Comparison of ENCODE assay signal across 18 cellular contexts in the genomic region with DNA sequence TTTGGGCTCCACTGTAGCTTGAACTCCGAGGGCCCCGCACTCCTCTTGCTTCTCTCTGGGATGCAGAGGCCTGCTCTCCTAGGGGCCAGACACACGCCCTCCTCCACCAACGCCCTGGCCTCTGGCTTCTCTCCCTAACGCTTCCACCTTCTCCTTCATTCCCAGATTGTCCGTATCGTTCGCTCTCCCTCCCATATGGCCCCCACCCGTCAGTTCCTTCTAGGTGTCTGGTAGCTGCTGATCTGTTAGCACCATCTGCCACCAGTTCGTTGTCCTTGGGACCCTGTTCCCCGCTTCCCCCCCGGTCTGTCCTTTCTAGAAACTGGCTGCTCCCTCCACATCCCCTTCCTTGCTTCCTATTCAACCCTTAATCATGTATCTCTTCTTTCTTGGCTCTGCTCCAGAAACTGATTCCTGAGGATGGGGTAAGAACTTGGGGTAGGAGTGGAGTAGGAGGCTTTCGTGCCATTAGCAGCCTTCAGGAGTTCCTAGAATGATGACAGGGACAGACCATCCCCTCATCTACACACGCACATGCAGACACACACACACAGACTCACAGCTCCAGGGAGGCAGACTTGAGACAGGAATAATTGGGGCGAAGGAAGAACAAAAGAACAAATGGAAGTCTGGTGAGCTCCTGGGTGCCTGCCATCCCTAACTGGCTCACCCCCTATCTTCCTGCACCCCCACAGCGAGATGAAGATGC. TPM values are rescaled to one million over a fixed set of nuclear protein-coding genes. Genes with fewer than 3 reads are reported as not detected.
DNase-seq lines count a peak whose midpoint lies in the region; FAIRE-seq and TF ChIP-seq lines count a peak whose summit lies in the region.
"Had no signal": no experiment of that assay in that cellular context is flagged by ENCODE, and none has a peak within 500 bp of the region (broad histone marks: within the 10 kb centered on the region; RNA-seq: fewer than 3 reads in every experiment).

No MANE protein-coding gene starts in this region.

- H3K18ac ChIP-seq in H1 (ENCODE audit: extremely low read depth, low read length) (no peak overlapping the region), mesenchymal stem cell (ENCODE audit: low read depth in 1 of 2, low read length in 2 of 2) (no peak overlapping the region)

- peaks cover 20% of the 10 kb centered on the region for H3K23me2 ChIP-seq in H1 (ENCODE audit: low read depth, low read length)

- H2BK20ac ChIP-seq in H1 (ENCODE audit: low read length) = no peak overlapping the region

- no peak for TF ChIP-seq RAD21 in H1 (IDR thresholded peaks at IDR 0.05 in 1 of 2, conservative IDR thresholded peaks at IDR 0.05 in 1 of 2; ENCODE audit: low read depth in 2 of 2, low read length in 2 of 2)

- H2AK5ac ChIP-seq in H1 (ENCODE audit: low read depth, low read length) (no peak overlapping the region), mesenchymal stem cell (ENCODE audit: low read length, severe bottlenecking) (no peak overlapping the region)

- peaks cover 21% of the 10 kb centered on the region for H3K36me3 Mint-ChIP-seq in neural progenitor cell

- H2BK5ac ChIP-seq in H1 (ENCODE audit: low read depth, low read length) (no peak overlapping the region), mesenchymal stem cell (ENCODE audit: low read depth, low read length, poor library complexity, severe bottlenecking) (no peak overlapping the region)

- peak overlapping the region; percentile 61 for H3K4me3 Mint-ChIP-seq in neural progenitor cell
- H3K4me3 Mint-ChIP-seq: activated CD4-positive, alpha-beta T cell treated with anti-CD3 and anti-CD28 coated beads, Interleukin-2, amount 10 ng/mL, durations not matched to agents 7 days and 5 days; T-helper 17 cell had no signal

- H4K8ac ChIP-seq in H1 (ENCODE audit: extremely low read depth, insufficient read depth, low read length) (no peak overlapping the region), mesenchymal stem cell (ENCODE audit: low read length) (no peak overlapping the region)

- H3K4me1 Mint-ChIP-seq in neural progenitor cell = peaks cover 45% of the 10 kb centered on the region

- H2BK15ac ChIP-seq in H1 (ENCODE audit: low read length) = peak overlapping the region; percentile 62; the same call in 1 of the 2 replicates
- H2BK15ac ChIP-seq in mesenchymal stem cell (ENCODE audit: low read depth, poor library complexity, severe bottlenecking) = no peak overlapping the region

- 91% methylated on average over 16 of the region's 16 CpGs; no CpG with 5 or more reads in 1 of the 2 experiments for WGBS in H1 (ENCODE audit: extremely low coverage in 1 of 2, insufficient coverage in 1 of 2, insufficient read length in 1 of 2, insufficient replicate concordance in 2 of 2, low coverage in 1 of 2, low lambda C conversion rate in 2 of 2, missing lambda C conversion rate in 1 of 2), 2 experiments
- 79 to 83% methylated on average over 15 to 16 of the region's 16 CpGs for WGBS in thyroid gland, 2 donors
- WGBS in mesenchymal stem cell = 84% methylated on average over 13 of the region's 16 CpGs

- H3K27me3 Mint-ChIP-seq in neural progenitor cell (ENCODE audit: insufficient read depth, low read depth) = peaks cover 12% of the 10 kb centered on the region

- H3K79me2 ChIP-seq in H1 (ENCODE audit: control insufficient read depth in 1 of 2, insufficient read depth in 2 of 2, low read length in 2 of 2) (no peaks in the 10 kb centered on the region), neural progenitor cell (ENCODE audit: low read depth) (no peaks in the 10 kb centered on the region)

- H3K4me2 ChIP-seq in H1 (ENCODE audit: insufficient read depth in 1 of 2, low read depth in 2 of 2, low read length in 2 of 2) (no peak overlapping the region), neural progenitor cell (no peak overlapping the region), mesenchymal stem cell (ENCODE audit: low read length, poor library complexity, severe bottlenecking) (no peak overlapping the region)

- H3K23ac ChIP-seq in H1 (ENCODE audit: insufficient read length) = no peak overlapping the region
- H3K23ac ChIP-seq in mesenchymal stem cell (ENCODE audit: low read length in 2 of 2) = no peak overlapping the region

- H3K14ac ChIP-seq in H1 (ENCODE audit: insufficient read length) = no peak overlapping the region
- H3K14ac ChIP-seq in mesenchymal stem cell (ENCODE audit: low read length in 2 of 2) = no peak overlapping the region

- no peak overlapping the region for H3K27ac Mint-ChIP-seq in neural progenitor cell
- H3K27ac Mint-ChIP-seq: activated CD4-positive, alpha-beta T cell treated with anti-CD3 and anti-CD28 coated beads, Interleukin-2, amount 10 ng/mL, durations not matched to agents 7 days and 5 days; activated T-helper 2 cell treated with anti-CD3 and anti-CD28 coated beads, Interferon-gamma antibody, Interleukin-2, Interleukin-4, amounts not matched to agents 10 μg/mL and 5 μg/mL and 100 μg/mL, durations not matched to agents 14 hours and 24 hours and 36 hours; T-helper 17 cell had no signal

- no peak overlapping the region for H3K4ac ChIP-seq in H1 (replicated peaks; ENCODE audit: insufficient read length, low read depth, low read length)
- H3K4ac ChIP-seq in mesenchymal stem cell (ENCODE audit: low read depth in 1 of 2, low read length in 2 of 2) = no peak overlapping the region

- no peak overlapping the region for H3K27ac ChIP-seq in H1 (ENCODE audit: low read depth, low read length)
- H3K27ac ChIP-seq in neural progenitor cell = no peak overlapping the region
- H3K27ac ChIP-seq in thyroid gland = no peak overlapping the region
- no peak overlapping the region for H3K27ac ChIP-seq in mesenchymal stem cell (ENCODE audit: low read length, poor library complexity, severe bottlenecking)
- H3K27ac ChIP-seq: psoas muscle, transverse colon had no signal

- DNase-seq in EL (peak; percentile 29), NCI-H524 (lab: John Stamatoyannopoulos, UW) (peak; percentile 19 to 55), H1 (ENCODE audit: low read depth in 1 of 2, low spot score in 2 of 2) (no peak), neural progenitor cell (ENCODE audit: low spot score) (no peak), thyroid gland (no peak), mesenchymal stem cell (no peak)
- DNase-seq in activated T-cell treated with anti-CD3 and anti-CD28 coated beads, Interleukin-2, amount 50 U/mL, for 1 hour = no peak
- DNase-seq: activated CD4-positive, alpha-beta T cell treated with anti-CD3 and anti-CD28 coated beads, Interleukin-2, amount 10 ng/mL, durations not matched to agents 7 days and 5 days; midbrain; NK-92 treated with Interleukin-12 subunit alpha and Interleukin-12 subunit beta, amount 100 ng/mL, for 24 hours; psoas muscle; small intestine; stimulated activated naive CD8-positive, alpha-beta T cell treated with anti-CD3 and anti-CD28 coated beads, Interleukin-15, Interleukin-2, amounts not matched to agents 100 U/mL and 50 U/mL, for 24 hours; T-helper 17 cell; transverse colon had no signal

- H3K36me3 ChIP-seq in H1 (ENCODE audit: control insufficient read depth in 2 of 4, insufficient read depth in 4 of 4, low read length in 3 of 4) (no peaks in the 10 kb centered on the region; a peak in 2 of 8 replicates), neural progenitor cell (no peaks in the 10 kb centered on the region), thyroid gland (no peaks in the 10 kb centered on the region), mesenchymal stem cell (ENCODE audit: control insufficient read depth in 1 of 2, insufficient read depth in 2 of 2, low read depth in 1 of 2, low read length in 2 of 2) (no peaks in the 10 kb centered on the region)
- H3K36me3 ChIP-seq: transverse colon had no signal

- H3K27me3 ChIP-seq in H1 (replicated peaks in 1 of 4; ENCODE audit: control insufficient read depth in 3 of 4, extremely low read depth in 1 of 4, insufficient read depth in 3 of 4, low read length in 3 of 4) = peaks cover 0 to 13% (median 4%) of the 10 kb centered on the region in 4 experiments; a peak in 4 of 7 replicates
- peaks cover 32% of the 10 kb centered on the region for H3K27me3 ChIP-seq in neural progenitor cell
- H3K27me3 ChIP-seq in thyroid gland = no peaks in the 10 kb centered on the region
- peaks cover 59 to 65% of the 10 kb centered on the region in 2 experiments for H3K27me3 ChIP-seq in mesenchymal stem cell (ENCODE audit: control insufficient read depth in 1 of 2, insufficient read depth in 1 of 2, low read length in 2 of 2)

- H3K79me1 ChIP-seq in H1 (ENCODE audit: low read depth, low read length) = no peaks in the 10 kb centered on the region
- no peaks in the 10 kb centered on the region for H3K79me1 ChIP-seq in mesenchymal stem cell (replicated peaks; ENCODE audit: low read length, poor library complexity, severe bottlenecking)

- CTCF ChIA-PET in H1 (lab: Charles Lee; ENCODE audit: partially characterized antibody) = interaction anchor here (0.6 to 18.2 kb wide), 4 partner anchors 17 to 37 kb away, joined by 4 to 211 read pairs (median 105); partner anchors contain the start of genes SHBG, TP53 and WRAP53

- no peak for TF ChIP-seq EP300 in H1 (IDR thresholded peaks at IDR 0.05; ENCODE audit: borderline replicate concordance in 1 of 2, low read depth in 2 of 2, low read length in 2 of 2)

- H3F3A ChIP-seq in neural progenitor cell (ENCODE audit: low read depth) = peaks cover 44% of the 10 kb centered on the region

- H2BK120ac ChIP-seq in H1 (replicated peaks; ENCODE audit: low read depth, low read length) (no peak overlapping the region), mesenchymal stem cell (ENCODE audit: low read depth, low read length) (no peak overlapping the region)

- TF ChIP-seq POLR2A in H1 (IDR thresholded peaks at IDR 0.05; ENCODE audit: control extremely low read depth in 1 of 2, low read depth in 2 of 2, low read length in 2 of 2) (no peak), thyroid gland (IDR thresholded peaks at IDR 0.05) (no peak)

- no peak for TF ChIP-seq CTCF in H1 (IDR thresholded peaks at IDR 0.05; ENCODE audit: control extremely low read depth in 1 of 3, insufficient read depth in 1 of 3, low read depth in 1 of 3, low read length in 3 of 3)
- no peak for TF ChIP-seq CTCF in neural progenitor cell (IDR thresholded peaks at IDR 0.05)
- TF ChIP-seq CTCF in thyroid gland (IDR thresholded peaks at IDR 0.05) = no peak

- H4K20me1 ChIP-seq in H1 (replicated peaks in 1 of 2; ENCODE audit: control insufficient read depth in 1 of 2, insufficient read depth in 2 of 2, low read length in 2 of 2) (peaks cover 0 to 2% of the 10 kb centered on the region in 2 experiments), neural progenitor cell (ENCODE audit: low read depth) (no peaks in the 10 kb centered on the region)

- H3K4me1 ChIP-seq in H1 (replicated peaks in 1 of 4; ENCODE audit: control insufficient read depth in 3 of 4, insufficient read depth in 4 of 4, low read length in 3 of 4) (peaks cover 10 to 21% (median 15%) of the 10 kb centered on the region in 4 experiments), neural progenitor cell (peaks cover 8% of the 10 kb centered on the region), thyroid gland (peaks cover 17 to 18% of the 10 kb centered on the region in 2 donors), mesenchymal stem cell (ENCODE audit: control insufficient read depth, insufficient read depth, low read depth, low read length) (peaks cover 21% of the 10 kb centered on the region)

- H3K4me3 ChIP-seq in H1 (ENCODE audit: extremely low read depth in 1 of 4, insufficient read depth in 2 of 4, low read depth in 3 of 4, low read length in 4 of 4) (no peak overlapping the region), neural progenitor cell (no peak overlapping the region), thyroid gland (replicated peaks in 1 of 3) (no peak overlapping the region), mesenchymal stem cell (ENCODE audit: insufficient read depth in 1 of 2, low read depth in 1 of 2, low read length in 2 of 2) (no peak overlapping the region)
- H3K4me3 ChIP-seq: psoas muscle, transverse colon had no signal

- no peak for FAIRE-seq in H1 (lab: Jason Lieb, UNC)
- FAIRE-seq: RCC 7860, small intestine had no signal

- no peaks in the 10 kb centered on the region for H3K9me3 Mint-ChIP-seq in neural progenitor cell
- H3K9me3 Mint-ChIP-seq: activated CD4-positive, alpha-beta T cell treated with anti-CD3 and anti-CD28 coated beads, Interleukin-2, amount 10 ng/mL, durations not matched to agents 7 days and 5 days; activated T-helper 2 cell treated with anti-CD3 and anti-CD28 coated beads, Interferon-gamma antibody, Interleukin-2, Interleukin-4, amounts not matched to agents 10 μg/mL and 5 μg/mL and 100 μg/mL, durations not matched to agents 14 hours and 24 hours and 36 hours had no signal

- H3K9me3 ChIP-seq in H1 (ENCODE audit: insufficient read depth in 2 of 2, low read depth in 1 of 2, low read length in 1 of 2) (no peaks in the 10 kb centered on the region), neural progenitor cell (ENCODE audit: low read depth) (no peaks in the 10 kb centered on the region), thyroid gland (no peaks in the 10 kb centered on the region), mesenchymal stem cell (ENCODE audit: control insufficient read depth, low read length) (no peaks in the 10 kb centered on the region)
- H3K9me3 ChIP-seq: psoas muscle, transverse colon had no signal

- intact Hi-C loops in thyroid gland (cut with DNase I) = no loop called here

- H4K91ac ChIP-seq in H1 (replicated peaks; ENCODE audit: insufficient read length, low read length) (peak overlapping the region; percentile 7), mesenchymal stem cell (ENCODE audit: low read length) (no peak overlapping the region)

- H2AFZ ChIP-seq in H1 (ENCODE audit: low read length) = no peak overlapping the region
- H2AFZ ChIP-seq in neural progenitor cell (replicated peaks) = no peak overlapping the region
- H2AFZ ChIP-seq in mesenchymal stem cell (ENCODE audit: low read depth, low read length) = no peak overlapping the region

- H2BK12ac ChIP-seq in H1 (ENCODE audit: low read depth, low read length) (0 out of 2 replicates have a peak overlapping the region, but pooled peaks have one; percentile 89), mesenchymal stem cell (ENCODE audit: low read length in 2 of 2) (no peak overlapping the region)

- H3K56ac ChIP-seq in H1 (replicated peaks; ENCODE audit: insufficient read length, low read depth, low read length) = no peak overlapping the region

- no peak overlapping the region; a peak in 1 of 7 replicates for H3K9ac ChIP-seq in H1 (replicated peaks in 1 of 4; ENCODE audit: extremely low read depth in 1 of 4, low read depth in 3 of 4, low read length in 3 of 4)
- no peak overlapping the region for H3K9ac ChIP-seq in neural progenitor cell
- H3K9ac ChIP-seq in mesenchymal stem cell (ENCODE audit: low read length) = no peak overlapping the region

- POLR2A ChIA-PET in H1 (lab: Charles Lee; ENCODE audit: partially characterized antibody) = interaction anchor here (1.3 to 79.4 kb wide), 4 partner anchors 12 to 65 kb away, joined by 4 to 2272 read pairs (median 1138); partner anchors contain the start of genes ATP1B2, FXR2, SAT2 and SHBG

- no peak overlapping the region for H4K5ac ChIP-seq in H1 (ENCODE audit: insufficient read length, low read depth, low read length)

RNA-seq across cellular contexts. Expression of gene ATP1B2, which starts 4.3 kb away (rescaled TPM):
- 19.8 and 21.0 TPM in 2 replicates for total RNA-seq in H1 (2021; fragmentation: NEBNext Ultra II Directional; extraction: Animal tissue kit (Norgen Biotek cat#: 25700))
- 9.1 and 12.6 TPM in 2 replicates for polyA plus RNA-seq in H1 (2011; rRNA removed)
- 4.0 TPM for polyA plus RNA-seq in H1 (2011; cell fraction: cytosol; rRNA removed)
- polyA plus RNA-seq in H1 (2011; cell fraction: nucleus; rRNA removed) = 10.8 TPM
- 14.7 to 25.4 TPM (median 20.2 TPM) in 4 replicates for polyA plus RNA-seq in H1 (2012, experiment 1 of 2)
- 18.6 TPM for polyA plus RNA-seq in H1 (2012, experiment 2 of 2)
- 36.4 TPM for polyA plus RNA-seq in H1 (2013, experiment 1 of 2)
- 38.8 TPM for polyA plus RNA-seq in H1 (2013, experiment 2 of 2)
- 12.0 and 12.6 TPM in 2 replicates for polyA minus RNA-seq in H1 (2011; rRNA and poly(A)+ RNA removed)
- 19.2 TPM for polyA minus RNA-seq in H1 (2011; cell fraction: cytosol; rRNA and poly(A)+ RNA removed)
- polyA minus RNA-seq in H1 (2011; cell fraction: nucleus; rRNA and poly(A)+ RNA removed) = 9.9 TPM
- total RNA-seq in neural progenitor cell (ENCODE audit: low replicate concordance) (0.37 and 1.4 TPM in 2 replicates), thyroid gland (1 to 10 TPM in 2 of 4 donors, under 1 TPM in 2; 0.40 to 1.7 (median 0.90) TPM)
- polyA plus RNA-seq in mesenchymal stem cell (2013, experiment 1 of 2) = 0.35 TPM
- polyA plus RNA-seq in mesenchymal stem cell (2013, experiment 2 of 2) = 0.36 TPM
- total RNA-seq: MCF 10A had no signal

RNA-seq across cellular contexts. Expression of gene SHBG, which starts 25.1 kb away (rescaled TPM):
- 0.69 and 1.2 TPM in 2 replicates for total RNA-seq in H1 (2021; fragmentation: NEBNext Ultra II Directional; extraction: Animal tissue kit (Norgen Biotek cat#: 25700))
- polyA plus RNA-seq in H1 (2011; rRNA removed) = 1.1 and 1.3 TPM in 2 replicates
- 1.2 TPM for polyA plus RNA-seq in H1 (2011; cell fraction: cytosol; rRNA removed)
- 2.9 TPM for polyA plus RNA-seq in H1 (2011; cell fraction: nucleus; rRNA removed)
- polyA plus RNA-seq in H1 (2012, experiment 1 of 2) = 0.87 to 1.8 TPM (median 1.3 TPM) in 4 replicates
- polyA plus RNA-seq in H1 (2012, experiment 2 of 2) = 2.1 TPM
- 0.49 TPM for polyA plus RNA-seq in H1 (2013, experiment 1 of 2)
- 0.66 TPM for polyA plus RNA-seq in H1 (2013, experiment 2 of 2)
- polyA minus RNA-seq in H1 (2011; rRNA and poly(A)+ RNA removed) = 1.3 and 1.6 TPM in 2 replicates
- not detected for polyA minus RNA-seq in H1 (2011; cell fraction: cytosol; rRNA and poly(A)+ RNA removed)
- polyA minus RNA-seq in H1 (2011; cell fraction: nucleus; rRNA and poly(A)+ RNA removed) = 0.70 TPM
- total RNA-seq in neural progenitor cell (ENCODE audit: low replicate concordance) (0.46 TPM in 1 of 2 replicates, not detected in the other), thyroid gland (under 1 TPM in 1 of 4 donors, not detected in 3; 0.83 TPM)
- 0.58 TPM for polyA plus RNA-seq in mesenchymal stem cell (2013, experiment 1 of 2)
- polyA plus RNA-seq in mesenchymal stem cell (2013, experiment 2 of 2) = 0.55 TPM
- total RNA-seq: activated CD4-positive, alpha-beta T cell treated with anti-CD3 and anti-CD28 coated beads, Interleukin-2, amount 10 ng/mL, durations not matched to agents 7 days and 5 days; activated T-helper 2 cell treated with anti-CD3 and anti-CD28 coated beads, Interferon-gamma antibody, Interleukin-2, Interleukin-4, amounts not matched to agents 10 μg/mL and 5 μg/mL and 100 μg/mL, durations not matched to agents 14 hours and 24 hours and 36 hours had no signal

RNA-seq across cellular contexts. Expression of gene SAT2, which starts 27.4 kb away (rescaled TPM):
- total RNA-seq in H1 (2021; fragmentation: NEBNext Ultra II Directional; extraction: Animal tissue kit (Norgen Biotek cat#: 25700)) = 72.3 and 75.3 TPM in 2 replicates
- polyA plus RNA-seq in H1 (2011; rRNA removed) = 36.4 and 36.5 TPM in 2 replicates
- polyA plus RNA-seq in H1 (2011; cell fraction: cytosol; rRNA removed) = 46.4 TPM
- 63.4 TPM for polyA plus RNA-seq in H1 (2011; cell fraction: nucleus; rRNA removed)
- 98.6 to 121 TPM (median 104 TPM) in 4 replicates for polyA plus RNA-seq in H1 (2012, experiment 1 of 2)
- 96.8 TPM for polyA plus RNA-seq in H1 (2012, experiment 2 of 2)
- polyA plus RNA-seq in H1 (2013, experiment 1 of 2) = 77.9 TPM
- 70.6 TPM for polyA plus RNA-seq in H1 (2013, experiment 2 of 2)
- polyA minus RNA-seq in H1 (2011; rRNA and poly(A)+ RNA removed) = 11.9 and 15.4 TPM in 2 replicates
- polyA minus RNA-seq in H1 (2011; cell fraction: cytosol; rRNA and poly(A)+ RNA removed) = 14.3 TPM
- polyA minus RNA-seq in H1 (2011; cell fraction: nucleus; rRNA and poly(A)+ RNA removed) = 9.5 TPM
- total RNA-seq in neural progenitor cell (ENCODE audit: low replicate concordance) = 34.6 and 56.6 TPM in 2 replicates
- total RNA-seq in thyroid gland = 10 to 100 TPM; 59.5 to 74.2 (median 61.9) TPM
- polyA plus RNA-seq in mesenchymal stem cell (2013, experiment 1 of 2) = 139 TPM
- 137 TPM for polyA plus RNA-seq in mesenchymal stem cell (2013, experiment 2 of 2)

RNA-seq across cellular contexts. Expression of gene TP53, which starts 32.3 kb away (rescaled TPM):
- 198 and 210 TPM in 2 replicates for total RNA-seq in H1 (2021; fragmentation: NEBNext Ultra II Directional; extraction: Animal tissue kit (Norgen Biotek cat#: 25700))
- 143 and 149 TPM in 2 replicates for polyA plus RNA-seq in H1 (2011; rRNA removed)
- 84.3 TPM for polyA plus RNA-seq in H1 (2011; cell fraction: cytosol; rRNA removed)
- polyA plus RNA-seq in H1 (2011; cell fraction: nucleus; rRNA removed) = 102 TPM
- 174 to 217 TPM (median 194 TPM) in 4 replicates for polyA plus RNA-seq in H1 (2012, experiment 1 of 2)
- polyA plus RNA-seq in H1 (2012, experiment 2 of 2) = 263 TPM
- polyA plus RNA-seq in H1 (2013, experiment 1 of 2) = 192 TPM
- polyA plus RNA-seq in H1 (2013, experiment 2 of 2) = 190 TPM
- polyA minus RNA-seq in H1 (2011; rRNA and poly(A)+ RNA removed) = 136 TPM in 2 replicates
- 107 TPM for polyA minus RNA-seq in H1 (2011; cell fraction: cytosol; rRNA and poly(A)+ RNA removed)
- polyA minus RNA-seq in H1 (2011; cell fraction: nucleus; rRNA and poly(A)+ RNA removed) = 55.7 TPM
- total RNA-seq in neural progenitor cell (ENCODE audit: low replicate concordance) = 54.9 and 69.7 TPM in 2 replicates
- total RNA-seq in thyroid gland = 10 to 100 TPM; 16.4 to 66.4 (median 35.6) TPM
- 101 TPM for polyA plus RNA-seq in mesenchymal stem cell (2013, experiment 1 of 2)
- 96.0 TPM for polyA plus RNA-seq in mesenchymal stem cell (2013, experiment 2 of 2)

RNA-seq across cellular contexts. Expression of gene WRAP53, which starts 33.3 kb away (rescaled TPM):
- 29.3 and 30.1 TPM in 2 replicates for total RNA-seq in H1 (2021; fragmentation: NEBNext Ultra II Directional; extraction: Animal tissue kit (Norgen Biotek cat#: 25700))
- 29.2 and 38.4 TPM in 2 replicates for polyA plus RNA-seq in H1 (2011; rRNA removed)
- polyA plus RNA-seq in H1 (2011; cell fraction: cytosol; rRNA removed) = 24.4 TPM
- polyA plus RNA-seq in H1 (2011; cell fraction: nucleus; rRNA removed) = 42.9 TPM
- 23.4 to 35.3 TPM (median 32.4 TPM) in 4 replicates for polyA plus RNA-seq in H1 (2012, experiment 1 of 2)
- 38.6 TPM for polyA plus RNA-seq in H1 (2012, experiment 2 of 2)
- polyA plus RNA-seq in H1 (2013, experiment 1 of 2) = 21.8 TPM
- 19.4 TPM for polyA plus RNA-seq in H1 (2013, experiment 2 of 2)
- polyA minus RNA-seq in H1 (2011; rRNA and poly(A)+ RNA removed) = 14.3 and 16.1 TPM in 2 replicates
- polyA minus RNA-seq in H1 (2011; cell fraction: cytosol; rRNA and poly(A)+ RNA removed) = 12.0 TPM
- 10.0 TPM for polyA minus RNA-seq in H1 (2011; cell fraction: nucleus; rRNA and poly(A)+ RNA removed)
- total RNA-seq in neural progenitor cell (ENCODE audit: low replicate concordance) = 12.6 and 22.8 TPM in 2 replicates
- 1 to 10 TPM; 2.9 to 8.0 (median 4.6) TPM for total RNA-seq in thyroid gland
- polyA plus RNA-seq in mesenchymal stem cell (2013, experiment 1 of 2) = 5.0 TPM
- polyA plus RNA-seq in mesenchymal stem cell (2013, experiment 2 of 2) = 4.3 TPM

Comparison
In these comparisons a context has a peak if more than half of its experiments do, and no peak if none do; other contexts are left out.
1. DNase-seq: peak in EL (single experiment) and NCI-H524 (2 of 2); none in H1 (0 of 2), neural progenitor cell (single experiment), thyroid gland (0 of 2), mesenchymal stem cell (single experiment) and activated T-cell treated with anti-CD3 and anti-CD28 coated beads, Interleukin-2, amount 50 U/mL, for 1 hour (single experiment).